ENCODE assay signal across 18 cellular contexts in genomic region chr14:87005336-87005735, GRCh38.
"Had no signal": no experiment of that assay in that cellular context is flagged by ENCODE, and none has a peak within 500 bp of the region (broad histone marks: within the 10 kb centered on the region; RNA-seq: fewer than 3 reads in every experiment).

No MANE protein-coding gene starts in this region.

- H3K27ac ChIP-seq: sigmoid colon, spleen, thoracic aorta, upper lobe of right lung had no signal

- H3K9me3 ChIP-seq: thoracic aorta, upper lobe of right lung had no signal

- DNase-seq: activated B cell treated with CpG ODN at 0.5 μM for 24 hours; activated CD4-positive, alpha-beta memory T cell treated with anti-CD3 and anti-CD28 coated beads, Interleukin-2, amount 10 ng/mL, durations not matched to agents 7 days and 5 days; activated CD4-positive, alpha-beta T cell treated with anti-CD3 and anti-CD28 coated beads for 48 hours; activated CD8-positive, alpha-beta memory T cell treated with anti-CD3 and anti-CD28 coated beads, Interleukin-2, amount 10 ng/mL, durations not matched to agents 7 days and 5 days; amniotic stem cell; endodermal cell; foreskin melanocyte; glutamatergic neuron; hypothalamus; islet precursor cell; sigmoid colon; spleen; stimulated activated naive B cell treated with anti-CD40 and anti-IgM and Interleukin-4, amounts not matched to agents 10 μg/mL and 1 μg/mL and 100 μg/mL, for 72 hours; T-cell; upper lobe of right lung had no signal

- H3K4me3 ChIP-seq: sigmoid colon, spleen, thoracic aorta, upper lobe of right lung had no signal

- H3K36me3 ChIP-seq: sigmoid colon, spleen, thoracic aorta, upper lobe of right lung had no signal

- H3K4me1 ChIP-seq: sigmoid colon, spleen, upper lobe of right lung had no signal

- H3K36me3 Mint-ChIP-seq: activated CD8-positive, alpha-beta memory T cell treated with anti-CD3 and anti-CD28 coated beads, Interleukin-2, amount 10 ng/mL, durations not matched to agents 7 days and 5 days; activated naive CD8-positive, alpha-beta T cell; stimulated activated naive B cell treated with anti-CD40 and anti-IgM and Interleukin-4, amounts not matched to agents 10 μg/mL and 1 μg/mL and 100 μg/mL, for 72 hours; T-cell had no signal

- H3K27me3 Mint-ChIP-seq: activated B cell treated with CpG ODN at 0.5 μM for 24 hours; activated CD4-positive, alpha-beta memory T cell treated with anti-CD3 and anti-CD28 coated beads, Interleukin-2, amount 10 ng/mL, durations not matched to agents 7 days and 5 days; activated CD8-positive, alpha-beta memory T cell treated with anti-CD3 and anti-CD28 coated beads, Interleukin-2, amount 10 ng/mL, durations not matched to agents 7 days and 5 days; activated naive CD8-positive, alpha-beta T cell; stimulated activated naive B cell treated with anti-CD40 and anti-IgM and Interleukin-4, amounts not matched to agents 10 μg/mL and 1 μg/mL and 100 μg/mL, for 72 hours; T-cell had no signal

- H3K4me1 Mint-ChIP-seq: activated B cell treated with CpG ODN at 0.5 μM for 24 hours; activated CD4-positive, alpha-beta memory T cell treated with anti-CD3 and anti-CD28 coated beads, Interleukin-2, amount 10 ng/mL, durations not matched to agents 7 days and 5 days; activated CD8-positive, alpha-beta memory T cell treated with anti-CD3 and anti-CD28 coated beads, Interleukin-2, amount 10 ng/mL, durations not matched to agents 7 days and 5 days; neural crest cell; stimulated activated naive B cell treated with anti-CD40 and anti-IgM and Interleukin-4, amounts not matched to agents 10 μg/mL and 1 μg/mL and 100 μg/mL, for 72 hours; T-cell had no signal

- H3K27ac Mint-ChIP-seq: activated B cell treated with CpG ODN at 0.5 μM for 24 hours; activated CD4-positive, alpha-beta memory T cell treated with anti-CD3 and anti-CD28 coated beads, Interleukin-2, amount 10 ng/mL, durations not matched to agents 7 days and 5 days; activated CD8-positive, alpha-beta memory T cell treated with anti-CD3 and anti-CD28 coated beads, Interleukin-2, amount 10 ng/mL, durations not matched to agents 7 days and 5 days; activated naive CD8-positive, alpha-beta T cell; endodermal cell; stimulated activated naive B cell treated with anti-CD40 and anti-IgM and Interleukin-4, amounts not matched to agents 10 μg/mL and 1 μg/mL and 100 μg/mL, for 72 hours; T-cell had no signal

- H3K27me3 ChIP-seq: sigmoid colon, spleen, upper lobe of right lung had no signal

- H3K4me3 Mint-ChIP-seq: activated B cell treated with CpG ODN at 0.5 μM for 24 hours; activated CD4-positive, alpha-beta memory T cell treated with anti-CD3 and anti-CD28 coated beads, Interleukin-2, amount 10 ng/mL, durations not matched to agents 7 days and 5 days; activated CD8-positive, alpha-beta memory T cell treated with anti-CD3 and anti-CD28 coated beads, Interleukin-2, amount 10 ng/mL, durations not matched to agents 7 days and 5 days; activated naive CD8-positive, alpha-beta T cell; endodermal cell; neural crest cell; stimulated activated naive B cell treated with anti-CD40 and anti-IgM and Interleukin-4, amounts not matched to agents 10 μg/mL and 1 μg/mL and 100 μg/mL, for 72 hours; T-cell had no signal
